Comparison of ENCODE assay signal across 22 cellular contexts in genomic region chr16:929227-929669, GRCh38. TPM values are rescaled to one million over a fixed set of nuclear protein-coding genes. Genes with fewer than 3 reads are reported as not detected.
DNase-seq lines count a peak whose midpoint lies in the region; ATAC-seq and TF ChIP-seq lines count a peak whose summit lies in the region.
"Had no signal": no experiment of that assay in that cellular context is flagged by ENCODE, and none has a peak within 500 bp of the region (broad histone marks: within the 10 kb centered on the region; RNA-seq: fewer than 3 reads in every experiment).

No MANE protein-coding gene starts in this region.

- H3K9ac ChIP-seq in NT2/D1 (ENCODE audit: insufficient read length, low read depth), result peak overlapping the region; percentile 76
- H3K9ac ChIP-seq: BLaER1, SK-N-SH had no signal

- H3K9me3 Mint-ChIP-seq in neural crest cell, result peaks cover 7% of the 10 kb centered on the region

- H3K36me3 ChIP-seq in NT2/D1 (ENCODE audit: insufficient read depth, insufficient read length, low read length) (peaks cover 9% of the 10 kb centered on the region), HAP-1 (replicated peaks) (no peaks in the 10 kb centered on the region)

- H3K4me3 ChIP-seq in NT2/D1 (ENCODE audit: insufficient read length, low read depth), result peak overlapping the region; percentile 8
- H3K4me3 ChIP-seq in HAP-1, result no peak overlapping the region
- H3K4me3 ChIP-seq: BLaER1, K562 had no signal

- peaks cover 26% of the 10 kb centered on the region for H3K4me1 ChIP-seq in NT2/D1 (ENCODE audit: insufficient read depth, insufficient read length)
- no peaks in the 10 kb centered on the region for H3K4me1 ChIP-seq in HAP-1

- H3K4me1 Mint-ChIP-seq in neural crest cell, result peaks cover 4% of the 10 kb centered on the region

- no peaks in the 10 kb centered on the region for H3K27me3 ChIP-seq in NT2/D1 (ENCODE audit: insufficient read depth, insufficient read length)
- no peaks in the 10 kb centered on the region for H3K27me3 ChIP-seq in HAP-1 (ENCODE audit: low read depth)
- H3K27me3 ChIP-seq: BLaER1 had no signal

- peak; percentile 51 for DNase-seq in ELF-1 (ENCODE audit: low read depth, low spot score)
- DNase-seq in NT2/D1 (ENCODE audit: low read depth, low spot score), result peak; percentile 38
- peak; percentile 11 for DNase-seq in iPS DF 4.7 (ENCODE audit: extremely low read depth, low spot score)
- no peak for DNase-seq in neural crest cell (ENCODE audit: low read depth, low spot score)
- no peak for DNase-seq in HAP-1 (ENCODE audit: low spot score in 2 of 2)
- no peak for DNase-seq in activated naive CD4-positive, alpha-beta T cell treated with anti-CD3 and anti-CD28 coated beads, Interleukin-2, amount 50 U/mL, for 16 hours
- DNase-seq: CD4-positive, CD25-positive, alpha-beta regulatory T cell; Kasumi-1; NCI-H1092 treated with DMSO at 0.1 percent for 48 hours; NCI-H1436; NCI-H187 treated with DMSO at 0.1 percent for 48 hours; NCI-H524; NCI-H774; PC-3; SK-N-SH; SW 1271 had no signal

- peak overlapping the region; percentile 62 for H3K27ac Mint-ChIP-seq in neural crest cell (ENCODE audit: unreplicated experiment)
- H3K27ac Mint-ChIP-seq: CD4-positive, CD25-positive, alpha-beta regulatory T cell had no signal

- H3K27me3 Mint-ChIP-seq in neural crest cell (ENCODE audit: low read depth), result no peaks in the 10 kb centered on the region
- H3K27me3 Mint-ChIP-seq: CD4-positive, CD25-positive, alpha-beta regulatory T cell had no signal

- peaks cover 11% of the 10 kb centered on the region for H3K36me3 Mint-ChIP-seq in neural crest cell (ENCODE audit: low read depth)

- H3K9me3 ChIP-seq in NT2/D1 (ENCODE audit: insufficient read depth, low read length), result peaks cover 17% of the 10 kb centered on the region
- no peaks in the 10 kb centered on the region; the same call in 1 of the 2 replicates for H3K9me3 ChIP-seq in HAP-1
- H3K9me3 ChIP-seq: BLaER1, SK-N-SH had no signal

- no peak for TF ChIP-seq CTCF in neural crest cell (conservative IDR thresholded peaks at IDR 0.05)

- in situ Hi-C loops in HAP-1 (cut with MboI; ENCODE audit: low sequenced_read_pairs), result no loop called here

- no peak for ATAC-seq in HG02642 (IDR thresholded peaks at IDR 0.05; ENCODE audit: poor library complexity, unreplicated experiment)
- ATAC-seq in GM19023 (IDR thresholded peaks at IDR 0.05; ENCODE audit: unreplicated experiment), result no peak
- ATAC-seq: K562, PC-3 had no signal

- no peak overlapping the region for H3K4me3 Mint-ChIP-seq in neural crest cell
- H3K4me3 Mint-ChIP-seq: CD4-positive, CD25-positive, alpha-beta regulatory T cell had no signal

RNA-seq across cellular contexts. Expression of gene LMF1, which starts 41.5 kb away (rescaled TPM):
- total RNA-seq in neural crest cell, result 16.0 and 19.4 TPM in 2 replicates
- total RNA-seq: HT1080 had no signal

RNA-seq across cellular contexts. Expression of gene SOX8, which starts 52.3 kb away (rescaled TPM):
- 19.4 and 19.8 TPM in 2 replicates for total RNA-seq in neural crest cell
- total RNA-seq: HT1080, M059J had no signal

Comparison
In these comparisons a context has a peak if more than half of its experiments do, and no peak if none do; other contexts are left out.
1. DNase-seq: peak in ELF-1 (single experiment), NT2/D1 (single experiment) and iPS DF 4.7 (single experiment); none in neural crest cell (single experiment), HAP-1 (0 of 2) and activated naive CD4-positive, alpha-beta T cell treated with anti-CD3 and anti-CD28 coated beads, Interleukin-2, amount 50 U/mL, for 16 hours (single experiment).